1 cellular context compared by ENCODE assay signal in genomic region chr1:240027059-240027462, GRCh38.
TF ChIP-seq lines count a peak whose summit lies in the region.

No MANE protein-coding gene starts in this region.

TF ChIP-seq in H1, 55 proteins besides CTCF, POLR2A, EP300 and RAD21 (continued from another document):
- TF ChIP-seq, protein P1, sequence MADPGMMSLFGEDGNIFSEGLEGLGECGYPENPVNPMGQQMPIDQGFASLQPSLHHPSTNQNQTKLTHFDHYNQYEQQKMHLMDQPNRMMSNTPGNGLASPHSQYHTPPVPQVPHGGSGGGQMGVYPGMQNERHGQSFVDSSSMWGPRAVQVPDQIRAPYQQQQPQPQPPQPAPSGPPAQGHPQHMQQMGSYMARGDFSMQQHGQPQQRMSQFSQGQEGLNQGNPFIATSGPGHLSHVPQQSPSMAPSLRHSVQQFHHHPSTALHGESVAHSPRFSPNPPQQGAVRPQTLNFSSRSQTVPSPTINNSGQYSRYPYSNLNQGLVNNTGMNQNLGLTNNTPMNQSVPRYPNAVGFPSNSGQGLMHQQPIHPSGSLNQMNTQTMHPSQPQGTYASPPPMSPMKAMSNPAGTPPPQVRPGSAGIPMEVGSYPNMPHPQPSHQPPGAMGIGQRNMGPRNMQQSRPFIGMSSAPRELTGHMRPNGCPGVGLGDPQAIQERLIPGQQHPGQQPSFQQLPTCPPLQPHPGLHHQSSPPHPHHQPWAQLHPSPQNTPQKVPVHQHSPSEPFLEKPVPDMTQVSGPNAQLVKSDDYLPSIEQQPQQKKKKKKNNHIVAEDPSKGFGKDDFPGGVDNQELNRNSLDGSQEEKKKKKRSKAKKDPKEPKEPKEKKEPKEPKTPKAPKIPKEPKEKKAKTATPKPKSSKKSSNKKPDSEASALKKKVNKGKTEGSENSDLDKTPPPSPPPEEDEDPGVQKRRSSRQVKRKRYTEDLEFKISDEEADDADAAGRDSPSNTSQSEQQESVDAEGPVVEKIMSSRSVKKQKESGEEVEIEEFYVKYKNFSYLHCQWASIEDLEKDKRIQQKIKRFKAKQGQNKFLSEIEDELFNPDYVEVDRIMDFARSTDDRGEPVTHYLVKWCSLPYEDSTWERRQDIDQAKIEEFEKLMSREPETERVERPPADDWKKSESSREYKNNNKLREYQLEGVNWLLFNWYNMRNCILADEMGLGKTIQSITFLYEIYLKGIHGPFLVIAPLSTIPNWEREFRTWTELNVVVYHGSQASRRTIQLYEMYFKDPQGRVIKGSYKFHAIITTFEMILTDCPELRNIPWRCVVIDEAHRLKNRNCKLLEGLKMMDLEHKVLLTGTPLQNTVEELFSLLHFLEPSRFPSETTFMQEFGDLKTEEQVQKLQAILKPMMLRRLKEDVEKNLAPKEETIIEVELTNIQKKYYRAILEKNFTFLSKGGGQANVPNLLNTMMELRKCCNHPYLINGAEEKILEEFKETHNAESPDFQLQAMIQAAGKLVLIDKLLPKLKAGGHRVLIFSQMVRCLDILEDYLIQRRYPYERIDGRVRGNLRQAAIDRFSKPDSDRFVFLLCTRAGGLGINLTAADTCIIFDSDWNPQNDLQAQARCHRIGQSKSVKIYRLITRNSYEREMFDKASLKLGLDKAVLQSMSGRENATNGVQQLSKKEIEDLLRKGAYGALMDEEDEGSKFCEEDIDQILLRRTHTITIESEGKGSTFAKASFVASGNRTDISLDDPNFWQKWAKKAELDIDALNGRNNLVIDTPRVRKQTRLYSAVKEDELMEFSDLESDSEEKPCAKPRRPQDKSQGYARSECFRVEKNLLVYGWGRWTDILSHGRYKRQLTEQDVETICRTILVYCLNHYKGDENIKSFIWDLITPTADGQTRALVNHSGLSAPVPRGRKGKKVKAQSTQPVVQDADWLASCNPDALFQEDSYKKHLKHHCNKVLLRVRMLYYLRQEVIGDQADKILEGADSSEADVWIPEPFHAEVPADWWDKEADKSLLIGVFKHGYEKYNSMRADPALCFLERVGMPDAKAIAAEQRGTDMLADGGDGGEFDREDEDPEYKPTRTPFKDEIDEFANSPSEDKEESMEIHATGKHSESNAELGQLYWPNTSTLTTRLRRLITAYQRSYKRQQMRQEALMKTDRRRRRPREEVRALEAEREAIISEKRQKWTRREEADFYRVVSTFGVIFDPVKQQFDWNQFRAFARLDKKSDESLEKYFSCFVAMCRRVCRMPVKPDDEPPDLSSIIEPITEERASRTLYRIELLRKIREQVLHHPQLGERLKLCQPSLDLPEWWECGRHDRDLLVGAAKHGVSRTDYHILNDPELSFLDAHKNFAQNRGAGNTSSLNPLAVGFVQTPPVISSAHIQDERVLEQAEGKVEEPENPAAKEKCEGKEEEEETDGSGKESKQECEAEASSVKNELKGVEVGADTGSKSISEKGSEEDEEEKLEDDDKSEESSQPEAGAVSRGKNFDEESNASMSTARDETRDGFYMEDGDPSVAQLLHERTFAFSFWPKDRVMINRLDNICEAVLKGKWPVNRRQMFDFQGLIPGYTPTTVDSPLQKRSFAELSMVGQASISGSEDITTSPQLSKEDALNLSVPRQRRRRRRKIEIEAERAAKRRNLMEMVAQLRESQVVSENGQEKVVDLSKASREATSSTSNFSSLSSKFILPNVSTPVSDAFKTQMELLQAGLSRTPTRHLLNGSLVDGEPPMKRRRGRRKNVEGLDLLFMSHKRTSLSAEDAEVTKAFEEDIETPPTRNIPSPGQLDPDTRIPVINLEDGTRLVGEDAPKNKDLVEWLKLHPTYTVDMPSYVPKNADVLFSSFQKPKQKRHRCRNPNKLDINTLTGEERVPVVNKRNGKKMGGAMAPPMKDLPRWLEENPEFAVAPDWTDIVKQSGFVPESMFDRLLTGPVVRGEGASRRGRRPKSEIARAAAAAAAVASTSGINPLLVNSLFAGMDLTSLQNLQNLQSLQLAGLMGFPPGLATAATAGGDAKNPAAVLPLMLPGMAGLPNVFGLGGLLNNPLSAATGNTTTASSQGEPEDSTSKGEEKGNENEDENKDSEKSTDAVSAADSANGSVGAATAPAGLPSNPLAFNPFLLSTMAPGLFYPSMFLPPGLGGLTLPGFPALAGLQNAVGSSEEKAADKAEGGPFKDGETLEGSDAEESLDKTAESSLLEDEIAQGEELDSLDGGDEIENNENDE (IDR thresholded peaks at IDR 0.05; ENCODE audit: insufficient replicate concordance, low read length): no peak
- no peak for TF ChIP-seq SIRT6 (IDR thresholded peaks at IDR 0.05; ENCODE audit: low read length)
- TF ChIP-seq POU5F1 (IDR thresholded peaks at IDR 0.05; ENCODE audit: low read depth, low read length): no peak
- TF ChIP-seq HDAC6 (IDR thresholded peaks at IDR 0.05; ENCODE audit: low read depth, low read length): no peak
- TF ChIP-seq, protein P2, sequence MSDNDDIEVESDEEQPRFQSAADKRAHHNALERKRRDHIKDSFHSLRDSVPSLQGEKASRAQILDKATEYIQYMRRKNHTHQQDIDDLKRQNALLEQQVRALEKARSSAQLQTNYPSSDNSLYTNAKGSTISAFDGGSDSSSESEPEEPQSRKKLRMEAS (IDR thresholded peaks at IDR 0.05): no peak
- no peak for TF ChIP-seq SIX5 (IDR thresholded peaks at IDR 0.05; ENCODE audit: low read depth, low read length)
- TF ChIP-seq SP2 (IDR thresholded peaks at IDR 0.05; ENCODE audit: low read length): no peak
- no peak for TF ChIP-seq E2F6 (IDR thresholded peaks at IDR 0.05)
- no peak for TF ChIP-seq CHD2 (IDR thresholded peaks at IDR 0.05; ENCODE audit: low read length)
- no peak for TF ChIP-seq PHF8 (conservative IDR thresholded peaks at IDR 0.05; ENCODE audit: low read depth, low read length)
